Comparison of ENCODE assay signal across 12 cellular contexts in the genomic region with DNA sequence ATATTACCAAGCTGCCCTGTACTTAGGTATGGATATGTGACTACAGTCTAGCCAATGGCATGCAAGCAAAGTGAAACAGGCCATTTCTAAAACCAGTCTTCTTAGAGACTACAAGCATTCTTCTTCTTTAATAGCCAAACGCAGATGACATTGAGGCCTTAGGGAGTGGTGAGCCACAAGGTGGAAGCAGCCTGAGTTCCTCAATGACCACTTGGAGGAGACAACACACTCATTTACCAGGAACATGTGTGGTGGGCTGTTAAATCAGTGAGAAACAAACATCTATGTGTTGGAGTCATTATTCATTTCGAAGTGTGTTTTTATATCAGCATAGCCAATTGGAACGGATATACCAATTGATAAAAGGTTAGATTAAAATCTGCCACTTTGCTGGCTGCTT.
DNase-seq lines count a peak whose midpoint lies in the region; ATAC-seq and TF ChIP-seq lines count a peak whose summit lies in the region.
"Had no signal": no experiment of that assay in that cellular context is flagged by ENCODE, and none has a peak within 500 bp of the region (broad histone marks: within the 10 kb centered on the region; RNA-seq: fewer than 3 reads in every experiment).

No MANE protein-coding gene starts in this region.

- H2AFZ ChIP-seq in GM23338: no peak overlapping the region
- no peak overlapping the region for H2AFZ ChIP-seq in PC-3 (ENCODE audit: low read length)

- peak; percentile 45 for TF ChIP-seq CTCF in 22Rv1 (IDR thresholded peaks at IDR 0.05)
- peak; percentile 48 to 72 for TF ChIP-seq CTCF in GM23338 (conservative IDR thresholded peaks at IDR 0.05; ENCODE audit: low read depth in 2 of 2)
- TF ChIP-seq CTCF in PC-3 (conservative IDR thresholded peaks at IDR 0.05; ENCODE audit: low read depth, low read length): peak; percentile 61
- peak; percentile 32 for TF ChIP-seq CTCF in fibroblast of villous mesenchyme (IDR thresholded peaks at IDR 0.05; ENCODE audit: insufficient read depth, low read depth, low read length)

- no peaks in the 10 kb centered on the region for H3K27me3 Mint-ChIP-seq in GM23338 (ENCODE audit: insufficient read depth, low read depth, poor library complexity)
- H3K27me3 Mint-ChIP-seq: B cell had no signal

- H3K79me2 ChIP-seq in GM23338 (replicated peaks; ENCODE audit: insufficient read depth) (no peaks in the 10 kb centered on the region), PC-3 (ENCODE audit: low read length) (no peaks in the 10 kb centered on the region)

- H3K4me1 ChIP-seq in GM23338 (ENCODE audit: insufficient read depth) (no peaks in the 10 kb centered on the region), PC-3 (ENCODE audit: insufficient read depth, low read length) (no peaks in the 10 kb centered on the region)
- H3K4me1 ChIP-seq: vagina had no signal

- ATAC-seq in GM23338 (peak; percentile 81), PC-3 (peak; percentile 62), GM21528 (IDR thresholded peaks at IDR 0.05; ENCODE audit: low FRiP score, unreplicated experiment) (no peak), HG02798 (IDR thresholded peaks at IDR 0.05; ENCODE audit: poor library complexity, unreplicated experiment) (no peak), GM21515 (IDR thresholded peaks at IDR 0.05; ENCODE audit: unreplicated experiment) (no peak)
- ATAC-seq: stimulated activated effector memory CD8-positive, alpha-beta T cell treated with anti-CD3 and anti-CD28 coated beads, Interleukin-12 subunit alpha, Interleukin-12 subunit beta, amount 100 ng/mL, for 72 hours had no signal

- no peaks in the 10 kb centered on the region for H3K9me2 ChIP-seq in GM23338 (ENCODE audit: insufficient read depth)
- H3K9me2 ChIP-seq in PC-3 (replicated peaks; ENCODE audit: low read length): no peaks in the 10 kb centered on the region

- POLR2A ChIA-PET in PC-3 (lab: Charles Lee; ENCODE audit: unreplicated experiment): no interaction called here

- H3K9me3 Mint-ChIP-seq in GM23338: no peaks in the 10 kb centered on the region

- H3K36me3 ChIP-seq in GM23338 (ENCODE audit: insufficient read depth): no peaks in the 10 kb centered on the region
- no peaks in the 10 kb centered on the region for H3K36me3 ChIP-seq in PC-3 (ENCODE audit: low read depth, low read length)
- H3K36me3 ChIP-seq: vagina had no signal

- H3K4me3 ChIP-seq in GM23338 (no peak overlapping the region), PC-3 (ENCODE audit: low read length) (no peak overlapping the region), fibroblast of villous mesenchyme (ENCODE audit: low read depth, low read length) (no peak overlapping the region)
- H3K4me3 ChIP-seq: vagina had no signal

- no peaks in the 10 kb centered on the region for H4K20me1 ChIP-seq in GM23338 (replicated peaks; ENCODE audit: insufficient read depth)
- no peaks in the 10 kb centered on the region for H4K20me1 ChIP-seq in PC-3 (ENCODE audit: low read length)

- CTCF ChIA-PET in PC-3 (lab: Charles Lee): no interaction called here

- H3K27ac Mint-ChIP-seq in GM23338: no peak overlapping the region
- H3K27ac Mint-ChIP-seq: B cell; stimulated activated effector memory CD8-positive, alpha-beta T cell treated with anti-CD3 and anti-CD28 coated beads, Interleukin-12 subunit alpha, Interleukin-12 subunit beta, amount 100 ng/mL, for 72 hours had no signal

- no peaks in the 10 kb centered on the region for H3K36me3 Mint-ChIP-seq in GM23338 (ENCODE audit: low read depth)
- H3K36me3 Mint-ChIP-seq: stimulated activated effector memory CD8-positive, alpha-beta T cell treated with anti-CD3 and anti-CD28 coated beads, Interleukin-12 subunit alpha, Interleukin-12 subunit beta, amount 100 ng/mL, for 72 hours had no signal

- H3F3A ChIP-seq in GM23338 (replicated peaks; ENCODE audit: low read depth) (no peaks in the 10 kb centered on the region), PC-3 (ENCODE audit: low read length, unreplicated experiment) (no peaks in the 10 kb centered on the region)

- no peak overlapping the region for H3K4me3 Mint-ChIP-seq in GM23338
- H3K4me3 Mint-ChIP-seq: B cell; stimulated activated effector memory CD8-positive, alpha-beta T cell treated with anti-CD3 and anti-CD28 coated beads, Interleukin-12 subunit alpha, Interleukin-12 subunit beta, amount 100 ng/mL, for 72 hours had no signal

- H3K9ac ChIP-seq in PC-3 (ENCODE audit: low read length): no peak overlapping the region

- intact Hi-C loops in PC-3 (cut with micrococcal nuclease): loop anchor here (5.0 to 10.0 kb wide), 3 partner anchors 78 to 846 kb away; no protein-coding TSS in a partner anchor

- no peaks in the 10 kb centered on the region for H3K4me1 Mint-ChIP-seq in GM23338
- H3K4me1 Mint-ChIP-seq: B cell; stimulated activated effector memory CD8-positive, alpha-beta T cell treated with anti-CD3 and anti-CD28 coated beads, Interleukin-12 subunit alpha, Interleukin-12 subunit beta, amount 100 ng/mL, for 72 hours had no signal

- H3K27ac ChIP-seq in 22Rv1 (no peak overlapping the region), GM23338 (ENCODE audit: low read depth) (no peak overlapping the region), PC-3 (ENCODE audit: low read length) (no peak overlapping the region)
- H3K27ac ChIP-seq: vagina had no signal

- BruUV-seq in PC-3 (replicated peaks; lab: Mats Ljungman, UMichigan): no TSS peak

- H3K27me3 ChIP-seq in GM23338 (ENCODE audit: insufficient read depth) (no peaks in the 10 kb centered on the region), PC-3 (ENCODE audit: low read length) (no peaks in the 10 kb centered on the region)
- H3K27me3 ChIP-seq: vagina had no signal

- DNase-seq in GM23338 (ENCODE audit: low spot score) (peak; percentile 52), PC-3 (peak; percentile 41), fibroblast of villous mesenchyme (ENCODE audit: low read depth) (peak; percentile 17), glomerular visceral epithelial cell (ENCODE audit: extremely low spot score) (no peak)
- DNase-seq: NCI-H2029 treated with DMSO at 0.1 percent for 48 hours had no signal

- no peaks in the 10 kb centered on the region for H3K9me3 ChIP-seq in PC-3 (ENCODE audit: low read length)
- H3K9me3 ChIP-seq: vagina had no signal

- H3K4me2 ChIP-seq in GM23338 (no peak overlapping the region), PC-3 (ENCODE audit: low read length) (no peak overlapping the region)

TF ChIP-seq in GM23338, 12 proteins besides CTCF, POLR2A, EP300 and RAD21 (continues in another document):
- no peak for TF ChIP-seq EZH2 (IDR thresholded peaks at IDR 0.05; ENCODE audit: low read depth, unreplicated experiment)
- no peak for TF ChIP-seq STAT1 (IDR thresholded peaks at IDR 0.05; ENCODE audit: unreplicated experiment)
- no peak for TF ChIP-seq POLR2AphosphoS5 (IDR thresholded peaks at IDR 0.05; ENCODE audit: low read depth)
- TF ChIP-seq, protein P1, sequence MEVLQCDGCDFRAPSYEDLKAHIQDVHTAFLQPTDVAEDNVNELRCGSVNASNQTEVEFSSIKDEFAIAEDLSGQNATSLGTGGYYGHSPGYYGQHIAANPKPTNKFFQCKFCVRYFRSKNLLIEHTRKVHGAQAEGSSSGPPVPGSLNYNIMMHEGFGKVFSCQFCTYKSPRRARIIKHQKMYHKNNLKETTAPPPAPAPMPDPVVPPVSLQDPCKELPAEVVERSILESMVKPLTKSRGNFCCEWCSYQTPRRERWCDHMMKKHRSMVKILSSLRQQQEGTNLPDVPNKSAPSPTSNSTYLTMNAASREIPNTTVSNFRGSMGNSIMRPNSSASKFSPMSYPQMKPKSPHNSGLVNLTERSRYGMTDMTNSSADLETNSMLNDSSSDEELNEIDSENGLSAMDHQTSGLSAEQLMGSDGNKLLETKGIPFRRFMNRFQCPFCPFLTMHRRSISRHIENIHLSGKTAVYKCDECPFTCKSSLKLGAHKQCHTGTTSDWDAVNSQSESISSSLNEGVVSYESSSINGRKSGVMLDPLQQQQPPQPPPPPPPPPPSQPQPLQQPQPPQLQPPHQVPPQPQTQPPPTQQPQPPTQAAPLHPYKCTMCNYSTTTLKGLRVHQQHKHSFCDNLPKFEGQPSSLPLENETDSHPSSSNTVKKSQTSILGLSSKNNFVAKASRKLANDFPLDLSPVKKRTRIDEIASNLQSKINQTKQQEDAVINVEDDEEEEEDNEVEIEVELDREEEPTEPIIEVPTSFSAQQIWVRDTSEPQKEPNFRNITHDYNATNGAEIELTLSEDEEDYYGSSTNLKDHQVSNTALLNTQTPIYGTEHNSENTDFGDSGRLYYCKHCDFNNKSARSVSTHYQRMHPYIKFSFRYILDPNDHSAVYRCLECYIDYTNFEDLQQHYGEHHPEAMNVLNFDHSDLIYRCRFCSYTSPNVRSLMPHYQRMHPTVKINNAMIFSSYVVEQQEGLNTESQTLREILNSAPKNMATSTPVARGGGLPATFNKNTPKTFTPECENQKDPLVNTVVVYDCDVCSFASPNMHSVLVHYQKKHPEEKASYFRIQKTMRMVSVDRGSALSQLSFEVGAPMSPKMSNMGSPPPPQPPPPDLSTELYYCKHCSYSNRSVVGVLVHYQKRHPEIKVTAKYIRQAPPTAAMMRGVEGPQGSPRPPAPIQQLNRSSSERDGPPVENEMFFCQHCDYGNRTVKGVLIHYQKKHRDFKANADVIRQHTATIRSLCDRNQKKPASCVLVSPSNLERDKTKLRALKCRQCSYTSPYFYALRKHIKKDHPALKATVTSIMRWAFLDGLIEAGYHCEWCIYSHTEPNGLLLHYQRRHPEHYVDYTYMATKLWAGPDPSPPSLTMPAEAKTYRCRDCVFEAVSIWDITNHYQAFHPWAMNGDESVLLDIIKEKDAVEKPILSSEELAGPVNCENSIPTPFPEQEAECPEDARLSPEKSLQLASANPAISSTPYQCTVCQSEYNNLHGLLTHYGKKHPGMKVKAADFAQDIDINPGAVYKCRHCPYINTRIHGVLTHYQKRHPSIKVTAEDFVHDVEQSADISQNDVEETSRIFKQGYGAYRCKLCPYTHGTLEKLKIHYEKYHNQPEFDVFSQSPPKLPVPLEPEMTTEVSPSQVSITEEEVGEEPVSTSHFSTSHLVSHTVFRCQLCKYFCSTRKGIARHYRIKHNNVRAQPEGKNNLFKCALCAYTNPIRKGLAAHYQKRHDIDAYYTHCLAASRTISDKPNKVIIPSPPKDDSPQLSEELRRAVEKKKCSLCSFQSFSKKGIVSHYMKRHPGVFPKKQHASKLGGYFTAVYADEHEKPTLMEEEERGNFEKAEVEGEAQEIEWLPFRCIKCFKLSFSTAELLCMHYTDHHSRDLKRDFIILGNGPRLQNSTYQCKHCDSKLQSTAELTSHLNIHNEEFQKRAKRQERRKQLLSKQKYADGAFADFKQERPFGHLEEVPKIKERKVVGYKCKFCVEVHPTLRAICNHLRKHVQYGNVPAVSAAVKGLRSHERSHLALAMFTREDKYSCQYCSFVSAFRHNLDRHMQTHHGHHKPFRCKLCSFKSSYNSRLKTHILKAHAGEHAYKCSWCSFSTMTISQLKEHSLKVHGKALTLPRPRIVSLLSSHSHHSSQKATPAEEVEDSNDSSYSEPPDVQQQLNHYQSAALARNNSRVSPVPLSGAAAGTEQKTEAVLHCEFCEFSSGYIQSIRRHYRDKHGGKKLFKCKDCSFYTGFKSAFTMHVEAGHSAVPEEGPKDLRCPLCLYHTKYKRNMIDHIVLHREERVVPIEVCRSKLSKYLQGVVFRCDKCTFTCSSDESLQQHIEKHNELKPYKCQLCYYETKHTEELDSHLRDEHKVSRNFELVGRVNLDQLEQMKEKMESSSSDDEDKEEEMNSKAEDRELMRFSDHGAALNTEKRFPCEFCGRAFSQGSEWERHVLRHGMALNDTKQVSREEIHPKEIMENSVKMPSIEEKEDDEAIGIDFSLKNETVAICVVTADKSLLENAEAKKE (CRISPR knock-in tag; IDR thresholded peaks at IDR 0.05): no peak

Comparison
In these comparisons a context has a peak if more than half of its experiments do, and no peak if none do; other contexts are left out.
1. ATAC-seq: peak in GM23338 (single experiment) and PC-3 (single experiment); none in GM21528 (single experiment), HG02798 (single experiment) and GM21515 (single experiment).
2. Peak in every context shown above with its lines, with median percentiles within 50 percentile points of each other: CTCF ChIP-seq.